ENCODE assay signal across 25 cellular contexts in genomic region chr4:100519205-100519604, GRCh38. TPM values are rescaled to one million over a fixed set of nuclear protein-coding genes. Genes with fewer than 3 reads are reported as not detected.
DNase-seq lines count a peak whose midpoint lies in the region; ATAC-seq, FAIRE-seq and TF ChIP-seq lines count a peak whose summit lies in the region.
"Had no signal": no experiment of that assay in that cellular context is flagged by ENCODE, and none has a peak within 500 bp of the region (broad histone marks: within the 10 kb centered on the region; RNA-seq: fewer than 3 reads in every experiment).

No MANE protein-coding gene starts in this region.

- H3K4me1 ChIP-seq in heart left ventricle, result peaks cover 0 to 14% (median 0%) of the 10 kb centered on the region in 12 donors
- H3K4me1 ChIP-seq in endothelial cell of umbilical vein (ENCODE audit: control insufficient read depth, extremely low read depth, insufficient read depth, low read length), result peaks cover 28% of the 10 kb centered on the region
- H3K4me1 ChIP-seq in body of pancreas, result no peaks in the 10 kb centered on the region

- FAIRE-seq in endothelial cell of umbilical vein (lab: Jason Lieb, UNC), result no peak
- FAIRE-seq: D721Med had no signal

- no TSS peak for BruUV-seq in endothelial cell of umbilical vein (replicated peaks; lab: Mats Ljungman, UMichigan)

- H4K20me1 ChIP-seq in endothelial cell of umbilical vein (replicated peaks; ENCODE audit: control insufficient read depth, extremely low read depth, insufficient read depth, low read length), result no peaks in the 10 kb centered on the region

- H3K9me3 ChIP-seq in heart left ventricle (peaks cover 0 to 2% (median 0%) of the 10 kb centered on the region in 12 donors), endothelial cell of umbilical vein (replicated peaks; ENCODE audit: control insufficient read depth, insufficient read depth, low read length) (no peaks in the 10 kb centered on the region), body of pancreas (no peaks in the 10 kb centered on the region)

- intact Hi-C loops in heart left ventricle (cut with DNase I) (loop anchor here in 6 of 10 donors (5.0 to 10.0 kb wide), 6 partner anchors 97 to 218 kb away; no protein-coding TSS in a partner anchor), left ventricle myocardium superior (cut with micrococcal nuclease) (no loop called here), endothelial cell of umbilical vein (cut with micrococcal nuclease) (loop anchor here (5.0 to 10.0 kb wide), 3 partner anchors 232 to 572 kb away; partner anchors contain the start of gene DNAJB14), body of pancreas (cut with DNase I) (no loop called here)

- H3K9ac ChIP-seq in endothelial cell of umbilical vein (replicated peaks; ENCODE audit: extremely low read depth, insufficient read depth, low read length), result no peak overlapping the region

- DNase-seq in heart left ventricle, result peak in 1 of 5 donors; percentile 13
- DNase-seq in left ventricle myocardium superior, result no peak
- DNase-seq in OCI-M1 (lab: John Stamatoyannopoulos, UW), result peak; percentile 8
- no peak for DNase-seq in endothelial cell of umbilical vein (ENCODE audit: low read depth, low spot score)
- DNase-seq in body of pancreas, result no peak
- DNase-seq in NCI-H2171 (lab: John Stamatoyannopoulos, UW), result no peak
- DNase-seq: 8988T, AML-193, DMS53, GDM1, H7, Karpas-422, MV-4-11, NCI-H1105 treated with DMSO at 0.1 percent for 48 hours, NCI-H2081, NCI-H2171 treated with DMSO at 0.1 percent for 48 hours, NCI-H524 treated with DMSO at 0.1 percent for 48 hours, NCI-H82, PC-3, SIG-M5 had no signal

- H3K79me2 ChIP-seq in endothelial cell of umbilical vein (ENCODE audit: control insufficient read depth, insufficient read depth, low read length), result peaks cover 22% of the 10 kb centered on the region

- peak overlapping the region; percentile 38 for H2AFZ ChIP-seq in endothelial cell of umbilical vein (ENCODE audit: low read depth, low read length)

- CTCF ChIA-PET in endothelial cell of umbilical vein (lab: Charles Lee), result no interaction called here

- TF ChIP-seq CTCF in heart left ventricle (IDR thresholded peaks at IDR 0.05) (no peak), endothelial cell of umbilical vein (IDR thresholded peaks at IDR 0.05; ENCODE audit: extremely low read depth in 1 of 2, insufficient read depth in 1 of 2, low read depth in 1 of 2, low read length in 2 of 2) (no peak), body of pancreas (IDR thresholded peaks at IDR 0.05) (no peak)

- H3K27me3 ChIP-seq in heart left ventricle, result no peaks in the 10 kb centered on the region
- H3K27me3 ChIP-seq in endothelial cell of umbilical vein (ENCODE audit: control insufficient read depth in 2 of 2, insufficient read depth in 2 of 2, low read length in 2 of 2), result no peaks in the 10 kb centered on the region
- no peaks in the 10 kb centered on the region for H3K27me3 ChIP-seq in body of pancreas

- POLR2A ChIA-PET in endothelial cell of umbilical vein (lab: Charles Lee), result no interaction called here

- H3K4me3 ChIP-seq in heart left ventricle (no peak overlapping the region), endothelial cell of umbilical vein (replicated peaks in 1 of 3; ENCODE audit: insufficient read depth in 1 of 3, low read depth in 1 of 3, low read length in 3 of 3) (no peak overlapping the region), body of pancreas (no peak overlapping the region)

- H3K27ac ChIP-seq in heart left ventricle, result peak overlapping the region in 9 of 12 donors; percentile 52 to 87 (median 77)
- no peak overlapping the region for H3K27ac ChIP-seq in endothelial cell of umbilical vein (ENCODE audit: insufficient read depth, low read depth, low read length)
- no peak overlapping the region for H3K27ac ChIP-seq in body of pancreas
- H3K27ac ChIP-seq: RWPE1 had no signal

- 10 to 22% (median 11%) methylated on average over 2 of the region's 2 CpGs for WGBS in heart left ventricle, 4 donors
- 36 to 57% methylated on average over 2 of the region's 2 CpGs for WGBS in body of pancreas, 2 donors

- no peaks in the 10 kb centered on the region for H3K9me1 ChIP-seq in endothelial cell of umbilical vein (replicated peaks; ENCODE audit: control insufficient read depth, extremely low read depth, insufficient read depth, low read length)

- ATAC-seq in heart left ventricle, result peak in 2 of 4 donors; percentile 50 to 62
- ATAC-seq in left ventricle myocardium superior, result no peak
- no peak for ATAC-seq in body of pancreas
- no peak for ATAC-seq in GM18502 (IDR thresholded peaks at IDR 0.05; ENCODE audit: poor library complexity, unreplicated experiment)
- ATAC-seq: PC-3 had no signal

- dilution Hi-C loops in endothelial cell of umbilical vein (cut with MboI; ENCODE audit: extremely low pct_ligation_motif_present, low sequenced_read_pairs), result no loop called here

- no peaks in the 10 kb centered on the region for H3K36me3 ChIP-seq in heart left ventricle
- H3K36me3 ChIP-seq in endothelial cell of umbilical vein (ENCODE audit: control insufficient read depth in 2 of 2, extremely low read depth in 1 of 2, insufficient read depth in 2 of 2, low read length in 2 of 2), result no peaks in the 10 kb centered on the region
- no peaks in the 10 kb centered on the region for H3K36me3 ChIP-seq in body of pancreas (replicated peaks in 1 of 2; ENCODE audit: insufficient read depth in 1 of 2, low read depth in 2 of 2)

- peak overlapping the region; percentile 10 for H3K4me2 ChIP-seq in endothelial cell of umbilical vein (ENCODE audit: insufficient read depth, low read length)

- TF ChIP-seq POLR2A in heart left ventricle (IDR thresholded peaks at IDR 0.05), result no peak
- TF ChIP-seq POLR2A in endothelial cell of umbilical vein (IDR thresholded peaks at IDR 0.05; ENCODE audit: low read depth, low read length), result no peak
- TF ChIP-seq POLR2A in body of pancreas (IDR thresholded peaks at IDR 0.05), result no peak

TF ChIP-seq in endothelial cell of umbilical vein, 7 proteins besides CTCF, POLR2A, EP300 and RAD21:
- TF ChIP-seq JUN (IDR thresholded peaks at IDR 0.05; ENCODE audit: borderline replicate concordance, insufficient read depth, insufficient read length, low read depth), result no peak
- TF ChIP-seq MYC (IDR thresholded peaks at IDR 0.05; ENCODE audit: low read depth, low read length), result no peak
- TF ChIP-seq, protein P1, sequence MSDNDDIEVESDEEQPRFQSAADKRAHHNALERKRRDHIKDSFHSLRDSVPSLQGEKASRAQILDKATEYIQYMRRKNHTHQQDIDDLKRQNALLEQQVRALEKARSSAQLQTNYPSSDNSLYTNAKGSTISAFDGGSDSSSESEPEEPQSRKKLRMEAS (IDR thresholded peaks at IDR 0.05; ENCODE audit: insufficient read depth, insufficient read length), result no peak
- no peak for TF ChIP-seq GATA2 (IDR thresholded peaks at IDR 0.05; ENCODE audit: insufficient read depth, insufficient read length, low read depth, low read length)
- TF ChIP-seq FOS (IDR thresholded peaks at IDR 0.05; ENCODE audit: borderline replicate concordance, insufficient read depth, low read length), result no peak
- TF ChIP-seq EZH2 (IDR thresholded peaks at IDR 0.05; ENCODE audit: borderline replicate concordance, low read depth, low read length, severe bottlenecking), result no peak
- TF ChIP-seq POLR2AphosphoS5 (IDR thresholded peaks at IDR 0.05; ENCODE audit: insufficient read depth, low read depth, low read length), result no peak
TF ChIP-seq in endothelial cell of umbilical vein: peak in this region for 0.

RNA-seq across cellular contexts. Expression of gene EMCN, which starts 1.4 kb away (rescaled TPM):
- 10 to 100 TPM; 21.3 to 52.6 (median 31.5) TPM for total RNA-seq in heart left ventricle
- 10 to 100 TPM; 14.9 to 15.3 TPM for polyA plus RNA-seq in heart left ventricle
- 39.6 TPM for total RNA-seq in left ventricle myocardium superior
- 76.2 and 97.3 TPM in 2 replicates for total RNA-seq in endothelial cell of umbilical vein
- 51.6 and 54.2 TPM in 2 replicates for polyA plus RNA-seq in endothelial cell of umbilical vein
- polyA plus RNA-seq in endothelial cell of umbilical vein (2011; cell fraction: cytosol; rRNA removed), result 88.0 and 95.7 TPM in 2 replicates
- 58.9 and 67.8 TPM in 2 replicates for polyA plus RNA-seq in endothelial cell of umbilical vein (2011; cell fraction: nucleus; rRNA removed)
- polyA plus RNA-seq in endothelial cell of umbilical vein (2012), result 34.5 and 50.4 TPM in 2 replicates
- polyA minus RNA-seq in endothelial cell of umbilical vein, result 73.8 and 94.2 TPM in 2 replicates
- polyA minus RNA-seq in endothelial cell of umbilical vein (2011; cell fraction: cytosol; rRNA and poly(A)+ RNA removed), result not detected
- 177 and 213 TPM in 2 replicates for polyA minus RNA-seq in endothelial cell of umbilical vein (2011; cell fraction: nucleus; rRNA and poly(A)+ RNA removed)
- 1 to 10 TPM; 3.4 to 6.6 TPM for total RNA-seq in body of pancreas
- total RNA-seq: H7, PC-3 had no signal
- polyA plus RNA-seq: AG04450, CD14-positive monocyte had no signal

Comparison
In these comparisons a context has a peak if more than half of its experiments do, and no peak if none do; other contexts are left out.
1. intact Hi-C loops: an anchor here in heart left ventricle (5.0 to 10.0 kb wide) and endothelial cell of umbilical vein (5.0 to 10.0 kb wide); none called in left ventricle myocardium superior and body of pancreas.
2. H3K27ac ChIP-seq: peak in heart left ventricle (9 of 12); none in endothelial cell of umbilical vein (single experiment) and body of pancreas (0 of 4).